In genomic region chr12:51592034-51592705, GRCh38 we compare ENCODE assay signal across 8 cellular contexts. TPM values are rescaled to one million over a fixed set of nuclear protein-coding genes. Genes with fewer than 3 reads are reported as not detected.
DNase-seq lines count a peak whose midpoint lies in the region; ATAC-seq and TF ChIP-seq lines count a peak whose summit lies in the region.

No MANE protein-coding gene starts in this region.

- no peak overlapping the region for H2AFZ ChIP-seq in DND-41 (ENCODE audit: low read depth, low read length)
- no peak overlapping the region for H2AFZ ChIP-seq in neural cell (ENCODE audit: low read depth, low read length)
- no peak overlapping the region for H2AFZ ChIP-seq in OCI-LY7 (ENCODE audit: low read length)

- no peaks in the 10 kb centered on the region for H3F3A ChIP-seq in neural cell (ENCODE audit: insufficient read depth, low read length, poor library complexity, severe bottlenecking)

- H3K4me1 ChIP-seq in DND-41 (ENCODE audit: insufficient read depth, low read length) (peaks cover 34% of the 10 kb centered on the region), vagina (peaks cover 5% of the 10 kb centered on the region), OCI-LY7 (ENCODE audit: insufficient read depth, low read length, poor library complexity, severe bottlenecking) (peaks cover 8% of the 10 kb centered on the region)

- peaks cover 20% of the 10 kb centered on the region for H3K4me1 Mint-ChIP-seq in dendritic cell treated with granulocyte-macrophage colony-stimulating factor and Interleukin-4, amounts not matched to agents 40 ng/mL and 50 ng/mL, for 4 days (ENCODE audit: low read depth)

- H3K27me3 ChIP-seq in DND-41 (ENCODE audit: insufficient read depth, low read length, poor library complexity) (no peaks in the 10 kb centered on the region), MG63 (no peaks in the 10 kb centered on the region; the same call in none of the 2 replicates), neural cell (ENCODE audit: insufficient read depth, low read depth, low read length) (no peaks in the 10 kb centered on the region), vagina (no peaks in the 10 kb centered on the region)

- DNase-seq in DND-41 (no peak), MG63 (no peak), vagina (ENCODE audit: extremely low spot score in 2 of 2) (no peak), NCI-H2171 (lab: John Stamatoyannopoulos, UW) (no peak), OCI-LY7 (ENCODE audit: low spot score) (no peak), GM10266 (ENCODE audit: extremely low spot score) (no peak)

- H3K9me2 ChIP-seq in neural cell (ENCODE audit: insufficient read depth, low read length) (no peaks in the 10 kb centered on the region), OCI-LY7 (ENCODE audit: insufficient read depth, low read length) (no peaks in the 10 kb centered on the region)

- no peaks in the 10 kb centered on the region for H3K9me3 Mint-ChIP-seq in dendritic cell treated with granulocyte-macrophage colony-stimulating factor and Interleukin-4, amounts not matched to agents 40 ng/mL and 50 ng/mL, for 4 days

- H3K4me3 Mint-ChIP-seq in dendritic cell treated with granulocyte-macrophage colony-stimulating factor and Interleukin-4, amounts not matched to agents 40 ng/mL and 50 ng/mL, for 4 days: peak overlapping the region; percentile 18

- H3K79me2 ChIP-seq in DND-41 (ENCODE audit: insufficient read depth, low read length): peaks cover 43% of the 10 kb centered on the region
- peaks cover 43% of the 10 kb centered on the region for H3K79me2 ChIP-seq in neural cell (replicated peaks; ENCODE audit: insufficient read depth, low read length)
- H3K79me2 ChIP-seq in OCI-LY7 (ENCODE audit: insufficient read depth, low read depth, low read length): no peaks in the 10 kb centered on the region

- TF ChIP-seq POLR2A in vagina (IDR thresholded peaks at IDR 0.05): no peak

- H3K27ac Mint-ChIP-seq in dendritic cell treated with granulocyte-macrophage colony-stimulating factor and Interleukin-4, amounts not matched to agents 40 ng/mL and 50 ng/mL, for 4 days: no peak overlapping the region

- intact Hi-C loops in dendritic cell treated with granulocyte-macrophage colony-stimulating factor and Interleukin-4, amounts not matched to agents 40 ng/mL and 50 ng/mL, for 4 days (cut with micrococcal nuclease): no loop called here
- intact Hi-C loops in vagina (cut with DNase I): no loop called here
- intact Hi-C loops in OCI-LY7 (cut with micrococcal nuclease; ENCODE audit: unreplicated experiment): no loop called here

- no peak for TF ChIP-seq CTCF in DND-41 (IDR thresholded peaks at IDR 0.05; ENCODE audit: borderline replicate concordance, extremely low read depth, low read length, poor library complexity, severe bottlenecking)
- TF ChIP-seq CTCF in neural cell (IDR thresholded peaks at IDR 0.05; ENCODE audit: poor library complexity, severe bottlenecking): no peak
- no peak for TF ChIP-seq CTCF in vagina (IDR thresholded peaks at IDR 0.05)
- no peak for TF ChIP-seq CTCF in OCI-LY7 (conservative IDR thresholded peaks at IDR 0.05; ENCODE audit: low read length)
- no peak for TF ChIP-seq CTCF in GM10266 (IDR thresholded peaks at IDR 0.05; ENCODE audit: control insufficient read depth, insufficient read depth, low read depth, missing control alignments)

- H3K9me3 ChIP-seq in DND-41 (ENCODE audit: insufficient read depth, low read length, severe bottlenecking): no peaks in the 10 kb centered on the region
- H3K9me3 ChIP-seq in MG63: no peaks in the 10 kb centered on the region
- H3K9me3 ChIP-seq in neural cell (ENCODE audit: low read length): no peaks in the 10 kb centered on the region
- no peaks in the 10 kb centered on the region for H3K9me3 ChIP-seq in vagina
- no peaks in the 10 kb centered on the region for H3K9me3 ChIP-seq in OCI-LY7 (ENCODE audit: low read length)

- TF ChIP-seq EP300 in neural cell (conservative IDR thresholded peaks at IDR 0.05; ENCODE audit: poor library complexity, severe bottlenecking): no peak

- CTCF ChIA-PET in OCI-LY7 (lab: Charles Lee; ENCODE audit: unreplicated experiment): no interaction called here

- H4K20me1 ChIP-seq in DND-41 (ENCODE audit: insufficient read depth, low read length) (peaks cover 20% of the 10 kb centered on the region; the same call in 1 of the 2 replicates), neural cell (ENCODE audit: insufficient read depth) (no peaks in the 10 kb centered on the region), OCI-LY7 (ENCODE audit: insufficient read depth, low read length) (no peaks in the 10 kb centered on the region)

- POLR2A ChIA-PET in OCI-LY7 (lab: Charles Lee): interaction anchor here (0.6 to 1.1 kb wide), 4 partner anchors 10 to 1428 kb away, joined by 3 to 4 read pairs (median 3); no protein-coding TSS in a partner anchor

- peak overlapping the region; percentile 86 for H3K4me2 ChIP-seq in DND-41 (ENCODE audit: insufficient read depth, low read length)
- H3K4me2 ChIP-seq in neural cell (ENCODE audit: low read length): peak overlapping the region; percentile 58
- no peak overlapping the region for H3K4me2 ChIP-seq in OCI-LY7 (ENCODE audit: low read length)

- ATAC-seq in DND-41 (ENCODE audit: insufficient read depth, low read depth): no peak

- BruUV-seq in OCI-LY7 (replicated peaks; lab: Mats Ljungman, UMichigan): no TSS peak

- H3K27me3 Mint-ChIP-seq in dendritic cell treated with granulocyte-macrophage colony-stimulating factor and Interleukin-4, amounts not matched to agents 40 ng/mL and 50 ng/mL, for 4 days: peaks cover 76% of the 10 kb centered on the region

- no peaks in the 10 kb centered on the region for H3K36me3 Mint-ChIP-seq in dendritic cell treated with granulocyte-macrophage colony-stimulating factor and Interleukin-4, amounts not matched to agents 40 ng/mL and 50 ng/mL, for 4 days (ENCODE audit: low read depth)

- H3K27ac ChIP-seq in DND-41 (ENCODE audit: low read length): no peak overlapping the region
- no peak overlapping the region for H3K27ac ChIP-seq in neural cell (ENCODE audit: low read length)
- H3K27ac ChIP-seq in vagina: no peak overlapping the region
- no peak overlapping the region for H3K27ac ChIP-seq in OCI-LY7 (ENCODE audit: low read depth, low read length, poor library complexity, severe bottlenecking)

- TF ChIP-seq RAD21 in neural cell (conservative IDR thresholded peaks at IDR 0.05): no peak

- H3K4me3 ChIP-seq in DND-41 (ENCODE audit: low read depth in 1 of 2, low read length in 2 of 2): peak overlapping the region in 1 of 2 experiments; percentile 89; a peak in 2 of 4 replicates
- H3K4me3 ChIP-seq in MG63: peak overlapping the region; percentile 66
- H3K4me3 ChIP-seq in neural cell (ENCODE audit: low read length): peak overlapping the region; percentile 92
- no peak overlapping the region for H3K4me3 ChIP-seq in vagina
- no peak overlapping the region for H3K4me3 ChIP-seq in OCI-LY7 (ENCODE audit: low read depth, low read length, poor library complexity, severe bottlenecking)

- H3K9ac ChIP-seq in DND-41 (ENCODE audit: low read depth, low read length): no peak overlapping the region
- H3K9ac ChIP-seq in neural cell (ENCODE audit: low read length): peak overlapping the region; percentile 89

- H3K36me3 ChIP-seq in DND-41 (ENCODE audit: insufficient read depth, low read length): no peaks in the 10 kb centered on the region
- no peaks in the 10 kb centered on the region for H3K36me3 ChIP-seq in MG63
- no peaks in the 10 kb centered on the region for H3K36me3 ChIP-seq in neural cell (ENCODE audit: insufficient read depth, low read length)
- H3K36me3 ChIP-seq in vagina: no peaks in the 10 kb centered on the region
- no peaks in the 10 kb centered on the region for H3K36me3 ChIP-seq in OCI-LY7 (ENCODE audit: insufficient read depth, low read length)

TF ChIP-seq in neural cell, 6 proteins besides CTCF, POLR2A, EP300 and RAD21:
- TF ChIP-seq SMC3 (conservative IDR thresholded peaks at IDR 0.05; ENCODE audit: poor library complexity): no peak
- TF ChIP-seq, protein P1, sequence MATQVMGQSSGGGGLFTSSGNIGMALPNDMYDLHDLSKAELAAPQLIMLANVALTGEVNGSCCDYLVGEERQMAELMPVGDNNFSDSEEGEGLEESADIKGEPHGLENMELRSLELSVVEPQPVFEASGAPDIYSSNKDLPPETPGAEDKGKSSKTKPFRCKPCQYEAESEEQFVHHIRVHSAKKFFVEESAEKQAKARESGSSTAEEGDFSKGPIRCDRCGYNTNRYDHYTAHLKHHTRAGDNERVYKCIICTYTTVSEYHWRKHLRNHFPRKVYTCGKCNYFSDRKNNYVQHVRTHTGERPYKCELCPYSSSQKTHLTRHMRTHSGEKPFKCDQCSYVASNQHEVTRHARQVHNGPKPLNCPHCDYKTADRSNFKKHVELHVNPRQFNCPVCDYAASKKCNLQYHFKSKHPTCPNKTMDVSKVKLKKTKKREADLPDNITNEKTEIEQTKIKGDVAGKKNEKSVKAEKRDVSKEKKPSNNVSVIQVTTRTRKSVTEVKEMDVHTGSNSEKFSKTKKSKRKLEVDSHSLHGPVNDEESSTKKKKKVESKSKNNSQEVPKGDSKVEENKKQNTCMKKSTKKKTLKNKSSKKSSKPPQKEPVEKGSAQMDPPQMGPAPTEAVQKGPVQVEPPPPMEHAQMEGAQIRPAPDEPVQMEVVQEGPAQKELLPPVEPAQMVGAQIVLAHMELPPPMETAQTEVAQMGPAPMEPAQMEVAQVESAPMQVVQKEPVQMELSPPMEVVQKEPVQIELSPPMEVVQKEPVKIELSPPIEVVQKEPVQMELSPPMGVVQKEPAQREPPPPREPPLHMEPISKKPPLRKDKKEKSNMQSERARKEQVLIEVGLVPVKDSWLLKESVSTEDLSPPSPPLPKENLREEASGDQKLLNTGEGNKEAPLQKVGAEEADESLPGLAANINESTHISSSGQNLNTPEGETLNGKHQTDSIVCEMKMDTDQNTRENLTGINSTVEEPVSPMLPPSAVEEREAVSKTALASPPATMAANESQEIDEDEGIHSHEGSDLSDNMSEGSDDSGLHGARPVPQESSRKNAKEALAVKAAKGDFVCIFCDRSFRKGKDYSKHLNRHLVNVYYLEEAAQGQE (IDR thresholded peaks at IDR 0.05; ENCODE audit: borderline replicate concordance): no peak
- TF ChIP-seq EZH2 (IDR thresholded peaks at IDR 0.05; ENCODE audit: borderline replicate concordance, insufficient read depth, low read length, poor library complexity, severe bottlenecking): no peak
- TF ChIP-seq POLR2AphosphoS5 (IDR thresholded peaks at IDR 0.05): no peak
- TF ChIP-seq TAF1 (IDR thresholded peaks at IDR 0.05; ENCODE audit: low read depth): no peak
- no peak for TF ChIP-seq MXI1 (conservative IDR thresholded peaks at IDR 0.05; ENCODE audit: poor library complexity, severe bottlenecking)

RNA-seq across cellular contexts. Expression of gene SCN8A, which starts 1.1 kb away (rescaled TPM):
- 1.4 and 10.0 TPM in 2 replicates for total RNA-seq in MG63 (2014; rRNA removed; shearing (Covaris generic); ENCODE audit: low replicate concordance)
- polyA plus RNA-seq in neural cell: 14.2 and 15.2 TPM in 2 replicates
- 58.7 and 73.0 TPM in 2 replicates for polyA minus RNA-seq in neural cell
- 3.7 TPM for total RNA-seq in vagina
- 0.88 and 5.9 TPM in 2 replicates for total RNA-seq in OCI-LY7 (2014; rRNA removed; shearing (Covaris generic))
- 2.6 and 3.5 TPM in 2 replicates for total RNA-seq in OCI-LY7 (2022)

Comparison
In these comparisons a context has a peak if more than half of its experiments do, and no peak if none do; other contexts are left out.
1. H3K4me3 ChIP-seq: peak in MG63 (single experiment) and neural cell (single experiment); none in vagina (0 of 2) and OCI-LY7 (single experiment).